In the genomic region with DNA sequence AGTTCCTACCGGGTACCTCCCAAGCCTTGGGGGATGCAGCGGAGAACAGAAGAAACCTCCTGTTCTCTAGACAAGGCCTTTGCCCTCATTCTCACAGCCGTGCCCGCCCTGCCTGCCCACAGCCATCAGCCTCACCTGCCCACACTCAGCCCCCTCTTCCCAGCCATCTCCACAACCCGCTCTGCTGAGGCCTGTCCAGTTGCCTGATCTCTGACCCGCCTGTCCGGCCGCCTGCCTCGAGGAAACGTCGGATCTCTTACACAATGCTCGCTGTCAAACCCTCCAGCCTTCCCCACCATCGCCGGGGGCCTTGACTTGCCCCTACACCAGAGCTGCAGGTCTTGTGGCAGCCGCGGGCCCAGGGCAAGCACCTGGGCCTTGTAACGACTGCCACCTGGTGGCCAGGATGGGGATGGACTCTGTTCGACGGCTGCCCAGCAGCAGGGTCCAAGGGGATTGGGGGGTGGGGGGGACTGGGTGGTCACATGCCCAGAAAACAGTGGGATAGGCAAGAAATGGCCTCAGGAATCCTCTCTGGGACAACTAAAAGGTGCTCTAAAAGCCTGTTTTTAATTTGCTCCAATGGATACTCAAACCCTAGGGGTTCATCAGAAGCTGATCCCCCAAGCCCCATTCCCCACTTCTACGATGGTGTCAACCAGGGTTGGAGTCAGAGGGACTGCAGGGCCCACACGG, we compare ENCODE assay signal across 8 cellular contexts. TPM values are rescaled to one million over a fixed set of nuclear protein-coding genes. Genes with fewer than 3 reads are reported as not detected.
DNase-seq lines count a peak whose midpoint lies in the region; ATAC-seq and TF ChIP-seq lines count a peak whose summit lies in the region.

No MANE protein-coding gene starts in this region.

- no peaks in the 10 kb centered on the region for H3K9me3 ChIP-seq in IMR-90 (ENCODE audit: control insufficient read depth, insufficient read depth, low read length)
- no peaks in the 10 kb centered on the region for H3K9me3 ChIP-seq in SJCRH30 (replicated peaks)

- no peak overlapping the region for H3K18ac ChIP-seq in IMR-90 (ENCODE audit: low read depth, low read length)

- POLR2A ChIA-PET in IMR-90 (lab: Charles Lee; ENCODE audit: unreplicated experiment), result no interaction called here

- BruUV-seq in Calu3 (replicated peaks; lab: Mats Ljungman, UMichigan) (no TSS peak), IMR-90 (replicated peaks; lab: Mats Ljungman, UMichigan) (no TSS peak)

- no peaks in the 10 kb centered on the region for H3K27me3 Mint-ChIP-seq in Calu3 (ENCODE audit: unreplicated experiment)
- H3K27me3 Mint-ChIP-seq in glutamatergic neuron (ENCODE audit: unreplicated experiment), result peaks cover 34% of the 10 kb centered on the region

- H3K9ac ChIP-seq in IMR-90 (ENCODE audit: low read depth, low read length), result no peak overlapping the region

- H4K20me1 ChIP-seq in IMR-90 (ENCODE audit: insufficient read depth, low read length), result 0 out of 2 replicates have a peak, but pooled peaks cover 5% of the 10 kb centered on the region

- H3K79me1 ChIP-seq in IMR-90 (ENCODE audit: low read depth in 1 of 2, low read length in 2 of 2), result peaks cover 0 to 22% of the 10 kb centered on the region in 2 experiments; a peak in 2 of 4 replicates

- TF ChIP-seq CTCF in Calu3 (IDR thresholded peaks at IDR 0.05; ENCODE audit: unreplicated experiment), result peak; percentile 67
- peak; percentile 76 for TF ChIP-seq CTCF in IMR-90 (conservative IDR thresholded peaks at IDR 0.05; ENCODE audit: low read depth, low read length)
- TF ChIP-seq CTCF in glutamatergic neuron (IDR thresholded peaks at IDR 0.05; ENCODE audit: partially characterized antibody, unreplicated experiment), result peak; percentile 93

- no peak overlapping the region for H3K4me3 ChIP-seq in IMR-90 (ENCODE audit: insufficient read depth, low read depth, low read length)
- H3K4me3 ChIP-seq in SJCRH30, result peak overlapping the region; percentile 9

- H3K4me3 Mint-ChIP-seq in Calu3 (ENCODE audit: low read depth, unreplicated experiment) (peak overlapping the region; percentile 10), glutamatergic neuron (ENCODE audit: unreplicated experiment) (no peak overlapping the region)

- no peak overlapping the region for H3K14ac ChIP-seq in IMR-90 (replicated peaks; ENCODE audit: low read depth, low read length)

- H3K27me3 ChIP-seq in IMR-90 (ENCODE audit: control insufficient read depth, insufficient read depth, low read length) (no peaks in the 10 kb centered on the region), SJCRH30 (no peaks in the 10 kb centered on the region)

- DNase-seq in Calu3, result peak; percentile 67
- DNase-seq in IMR-90, result peak; percentile 58
- peak; percentile 87 to 90 for DNase-seq in SJCRH30
- DNase-seq in activated effector memory CD4-positive, alpha-beta T cell treated with Interleukin-2 at 50 U/mL for 16 hours, result peak; percentile 55
- DNase-seq in glutamatergic neuron, result peak; percentile 81
- peak; percentile 81 for DNase-seq in retina

- no peak overlapping the region for H2BK5ac ChIP-seq in IMR-90 (ENCODE audit: low read depth, low read length, poor library complexity, severe bottlenecking)

- no peak overlapping the region for H4K5ac ChIP-seq in IMR-90 (ENCODE audit: low read depth, low read length)

- H3K36me3 Mint-ChIP-seq in Calu3 (ENCODE audit: insufficient read depth, unreplicated experiment), result peaks cover 9% of the 10 kb centered on the region
- peaks cover 7% of the 10 kb centered on the region for H3K36me3 Mint-ChIP-seq in glutamatergic neuron (ENCODE audit: unreplicated experiment)

- dilution Hi-C loops in IMR-90 (cut with HindIII; ENCODE audit: low sequenced_read_pairs, unreplicated experiment), result no loop called here

- H4K8ac ChIP-seq in IMR-90 (ENCODE audit: low read depth in 2 of 2, low read length in 2 of 2), result no peak overlapping the region

- no peak overlapping the region for H3K56ac ChIP-seq in IMR-90 (ENCODE audit: extremely low read depth, insufficient read depth, low read length)

- no peak overlapping the region for H2BK20ac ChIP-seq in IMR-90 (ENCODE audit: low read depth, low read length)

- peaks cover 11% of the 10 kb centered on the region for H3K9me1 ChIP-seq in IMR-90 (ENCODE audit: insufficient read depth, low read length)

- peaks cover 17% of the 10 kb centered on the region for H3K4me1 ChIP-seq in IMR-90 (ENCODE audit: control insufficient read depth, insufficient read depth, low read length)
- peaks cover 20% of the 10 kb centered on the region for H3K4me1 ChIP-seq in SJCRH30

- ATAC-seq in IMR-90 (ENCODE audit: low read depth), result peak; percentile 70
- no peak for ATAC-seq in HG03139 (IDR thresholded peaks at IDR 0.05; ENCODE audit: unreplicated experiment)
- no peak for ATAC-seq in GM18868 (IDR thresholded peaks at IDR 0.05; ENCODE audit: unreplicated experiment)

- H3K4me1 Mint-ChIP-seq in Calu3 (ENCODE audit: low read depth, unreplicated experiment) (peaks cover 8% of the 10 kb centered on the region), glutamatergic neuron (ENCODE audit: low read depth, unreplicated experiment) (peaks cover 17% of the 10 kb centered on the region)

- peak overlapping the region; percentile 29; the same call in 1 of the 2 replicates for H2BK120ac ChIP-seq in IMR-90 (ENCODE audit: low read depth, low read length)

- no peak for TF ChIP-seq POLR2A in IMR-90 (IDR thresholded peaks at IDR 0.05; ENCODE audit: low read depth, low read length)

- peaks cover 15% of the 10 kb centered on the region for H3K36me3 ChIP-seq in IMR-90 (ENCODE audit: control insufficient read depth, insufficient read depth, low read length)
- H3K36me3 ChIP-seq in SJCRH30, result peaks cover 3% of the 10 kb centered on the region

- intact Hi-C loops in Calu3 (cut with micrococcal nuclease; ENCODE audit: unreplicated experiment), result loop anchor here (2.0 kb wide), 1 partner anchor 366 kb away; no protein-coding TSS in a partner anchor
- intact Hi-C loops in IMR-90 (cut with micrococcal nuclease), result loop anchor here (1.0 kb wide), 3 partner anchors 334 to 374 kb away; no protein-coding TSS in a partner anchor

- peak overlapping the region; percentile 82 for H2AK5ac ChIP-seq in IMR-90 (ENCODE audit: low read depth, low read length)

- peak overlapping the region; percentile 38; the same call in 1 of the 2 replicates for H3K4ac ChIP-seq in IMR-90 (ENCODE audit: low read depth, low read length)

- CTCF ChIA-PET in Calu3 (lab: Charles Lee) (interaction anchor here (0.6 to 1.0 kb wide), 2 partner anchors 334 to 374 kb away, joined by 3 to 8 read pairs; no protein-coding TSS in a partner anchor), IMR-90 (lab: Yijun Ruan, JAX) (interaction anchor here (0.6 to 1.3 kb wide), 2 partner anchors 100 to 334 kb away, joined by 3 to 6 read pairs; no protein-coding TSS in a partner anchor)

- no peak overlapping the region for H3K4me2 ChIP-seq in IMR-90 (ENCODE audit: low read depth, low read length)

- 56% methylated on average over 6 of the region's 21 CpGs; no CpG with 5 or more reads in 1 of the 2 experiments for WGBS in IMR-90 (ENCODE audit: extremely low coverage in 2 of 2, insufficient read length in 1 of 2), 2 experiments

- peak overlapping the region; percentile 76 for H2AK9ac ChIP-seq in IMR-90 (replicated peaks; ENCODE audit: low read depth, low read length, poor library complexity)

- H3K9me3 Mint-ChIP-seq in Calu3 (ENCODE audit: low read depth, unreplicated experiment) (peaks cover 4% of the 10 kb centered on the region), glutamatergic neuron (ENCODE audit: unreplicated experiment) (peaks cover 29% of the 10 kb centered on the region)

- in situ Hi-C loops in IMR-90 (cut with MboI; ENCODE audit: low sequenced_read_pairs), result no loop called here

- H3K27ac Mint-ChIP-seq in Calu3 (ENCODE audit: unreplicated experiment), result no peak overlapping the region
- H3K27ac Mint-ChIP-seq in glutamatergic neuron (ENCODE audit: unreplicated experiment), result peak overlapping the region; percentile 34

- H2AFZ ChIP-seq in IMR-90 (replicated peaks; ENCODE audit: low read length, poor library complexity), result peak overlapping the region; percentile 33

- no peak overlapping the region for H3K23ac ChIP-seq in IMR-90 (ENCODE audit: low read depth, low read length)

- no peak overlapping the region for H2BK15ac ChIP-seq in IMR-90 (ENCODE audit: low read depth, low read length)

- H4K91ac ChIP-seq in IMR-90 (ENCODE audit: insufficient read depth, low read depth, low read length), result no peak overlapping the region; the same call in 1 of the 2 replicates

- peak; percentile 89 for TF ChIP-seq RAD21 in IMR-90 (IDR thresholded peaks at IDR 0.05; ENCODE audit: low read length)

- H3K27ac ChIP-seq in IMR-90 (ENCODE audit: insufficient read depth, low read length) (no peak overlapping the region), SJCRH30 (no peak overlapping the region)

TF ChIP-seq in IMR-90, 13 proteins besides CTCF, POLR2A, EP300 and RAD21:
- TF ChIP-seq MAFK (IDR thresholded peaks at IDR 0.05; ENCODE audit: low read depth, low read length) (no peak), SMC3 (IDR thresholded peaks at IDR 0.05; ENCODE audit: low read depth, low read length) (peak; percentile 86), CEBPB (IDR thresholded peaks at IDR 0.05; ENCODE audit: low read depth, low read length) (peak; percentile 31; the same call in 1 of the 2 replicates), FOS (IDR thresholded peaks at IDR 0.05; ENCODE audit: low read depth, low read length) (no peak)
- TF ChIP-seq, protein P1, sequence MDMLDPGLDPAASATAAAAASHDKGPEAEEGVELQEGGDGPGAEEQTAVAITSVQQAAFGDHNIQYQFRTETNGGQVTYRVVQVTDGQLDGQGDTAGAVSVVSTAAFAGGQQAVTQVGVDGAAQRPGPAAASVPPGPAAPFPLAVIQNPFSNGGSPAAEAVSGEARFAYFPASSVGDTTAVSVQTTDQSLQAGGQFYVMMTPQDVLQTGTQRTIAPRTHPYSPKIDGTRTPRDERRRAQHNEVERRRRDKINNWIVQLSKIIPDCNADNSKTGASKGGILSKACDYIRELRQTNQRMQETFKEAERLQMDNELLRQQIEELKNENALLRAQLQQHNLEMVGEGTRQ (IDR thresholded peaks at IDR 0.05; ENCODE audit: low read depth, low read length), result 0 out of 2 replicates have a peak, but pooled peaks have one; percentile 19
TF ChIP-seq in IMR-90: peak in this region for 3.

RNA-seq across cellular contexts. Expression of a gene that starts 31.0 kb away (rescaled TPM):
- total RNA-seq in Calu3 (2022) (0.73 TPM in 2 replicates), IMR-90 (2012; rRNA removed) (0.72 and 0.83 TPM in 2 replicates), glutamatergic neuron (ENCODE audit: unreplicated experiment) (6.1 TPM)
- polyA plus RNA-seq in IMR-90 (2012; rRNA removed), result 3.1 and 3.9 TPM in 2 replicates
- polyA plus RNA-seq in IMR-90 (2012; cell fraction: cytosol; rRNA removed), result 3.4 and 7.6 TPM in 2 replicates
- 2.9 and 7.4 TPM in 2 replicates for polyA plus RNA-seq in IMR-90 (2012; cell fraction: nucleus; rRNA removed; ENCODE audit: low replicate concordance)
- 1.7 and 2.8 TPM in 2 replicates for total RNA-seq in SJCRH30 (2014; rRNA removed; shearing (Covaris generic))
